In the genomic region with DNA sequence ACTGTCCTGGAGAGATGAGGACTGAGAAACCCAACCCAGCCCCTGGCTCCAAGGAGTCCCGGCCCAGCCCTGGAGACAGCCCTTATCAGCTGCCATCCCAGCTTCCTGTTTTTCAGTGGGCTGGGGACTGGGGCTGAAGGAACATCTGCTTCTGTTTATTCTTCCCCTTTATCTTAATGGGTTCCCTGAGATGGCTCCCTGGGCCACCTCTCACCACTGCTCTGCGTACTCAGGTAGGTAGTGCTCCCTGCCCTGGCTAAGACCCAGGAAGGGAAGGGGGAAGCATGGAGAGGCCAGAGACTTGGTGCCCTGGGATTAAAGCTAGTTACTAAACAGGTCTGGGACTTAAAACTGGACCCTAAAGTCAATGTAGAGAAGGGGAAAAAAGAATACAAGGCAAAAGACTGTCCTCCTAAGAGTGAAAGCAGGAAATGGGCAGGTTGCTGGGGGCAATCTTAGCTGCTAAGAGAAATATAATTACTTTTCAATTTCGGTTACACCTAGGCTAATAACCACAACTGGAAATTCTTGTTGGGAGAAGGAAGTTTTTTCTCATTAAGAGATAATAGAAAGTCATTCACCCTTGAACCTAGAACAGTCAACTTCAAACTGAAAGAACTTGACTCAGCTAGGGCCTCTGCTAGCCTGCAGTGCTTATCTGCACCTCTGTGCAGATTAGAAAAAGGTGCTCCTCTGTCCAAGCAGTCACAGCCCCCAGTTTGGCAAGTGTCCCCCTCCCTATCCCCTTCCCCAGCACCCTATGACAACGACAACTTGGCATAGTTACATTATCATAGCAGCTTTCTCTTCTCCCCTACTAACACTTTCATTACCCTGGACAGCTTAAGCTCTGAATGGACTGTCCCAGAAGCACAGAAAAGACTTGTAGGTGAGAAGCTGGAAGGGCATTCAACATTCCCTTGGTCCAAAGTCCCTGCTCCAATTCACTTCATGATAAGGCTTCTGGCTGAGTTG, we compare ENCODE assay signal across 8 cellular contexts.
DNase-seq lines count a peak whose midpoint lies in the region; ATAC-seq and TF ChIP-seq lines count a peak whose summit lies in the region.

No MANE protein-coding gene starts in this region.

- H3K36me3 Mint-ChIP-seq in activated naive CD8-positive, alpha-beta T cell treated with anti-CD3 and anti-CD28 coated beads for 36 hours, result no peaks in the 10 kb centered on the region
- H3K36me3 Mint-ChIP-seq in osteocyte (ENCODE audit: unreplicated experiment), result no peaks in the 10 kb centered on the region

- ATAC-seq in HG03442 (IDR thresholded peaks at IDR 0.05; ENCODE audit: unreplicated experiment) (peak; percentile 60), psoas muscle (no peak)

- DNase-seq in NCI-H2081 (lab: John Stamatoyannopoulos, UW) (peak; percentile 45 to 58), NCI-H2081 treated with DMSO at 0.1 percent for 48 hours (lab: John Stamatoyannopoulos, UW) (no peak), posterior vena cava (ENCODE audit: low spot score) (peak; percentile 6), osteocyte (ENCODE audit: extremely low spot score, unreplicated experiment) (no peak), psoas muscle (no peak)
- no peak for DNase-seq in activated naive CD8-positive, alpha-beta T cell treated with anti-CD3 and anti-CD28 coated beads for 36 hours
- no peak for DNase-seq in NK-92 treated with Interleukin-12 subunit alpha and Interleukin-12 subunit beta, amount 100 ng/mL, for 24 hours (lab: John Stamatoyannopoulos, UW)

- H3K9me3 Mint-ChIP-seq in activated naive CD8-positive, alpha-beta T cell treated with anti-CD3 and anti-CD28 coated beads for 36 hours, result no peaks in the 10 kb centered on the region
- no peaks in the 10 kb centered on the region for H3K9me3 Mint-ChIP-seq in osteocyte (ENCODE audit: unreplicated experiment)

- H3K9me3 ChIP-seq in psoas muscle, result no peaks in the 10 kb centered on the region

- no peaks in the 10 kb centered on the region for H3K27me3 Mint-ChIP-seq in activated naive CD8-positive, alpha-beta T cell treated with anti-CD3 and anti-CD28 coated beads for 36 hours
- peaks cover 12% of the 10 kb centered on the region for H3K27me3 Mint-ChIP-seq in osteocyte (ENCODE audit: unreplicated experiment)

- H3K27ac ChIP-seq in psoas muscle, result no peak overlapping the region

- no peaks in the 10 kb centered on the region for H3K4me1 ChIP-seq in psoas muscle

- H3K4me1 Mint-ChIP-seq in activated naive CD8-positive, alpha-beta T cell treated with anti-CD3 and anti-CD28 coated beads for 36 hours, result peaks cover 20% of the 10 kb centered on the region
- no peaks in the 10 kb centered on the region for H3K4me1 Mint-ChIP-seq in osteocyte (ENCODE audit: unreplicated experiment)

- intact Hi-C loops in posterior vena cava (cut with DNase I) (no loop called here), psoas muscle (cut with DNase I) (no loop called here)

- peak overlapping the region; percentile 54 for H3K27ac Mint-ChIP-seq in activated naive CD8-positive, alpha-beta T cell treated with anti-CD3 and anti-CD28 coated beads for 36 hours
- H3K27ac Mint-ChIP-seq in osteocyte (ENCODE audit: unreplicated experiment), result no peak overlapping the region

- WGBS in psoas muscle, 3 donors, result 45 to 57% (median 51%) methylated on average over 4 of the region's 4 CpGs

- H3K36me3 ChIP-seq in psoas muscle (ENCODE audit: insufficient read depth in 1 of 2, low read depth in 1 of 2), result no peaks in the 10 kb centered on the region

- H3K4me3 ChIP-seq in psoas muscle, result no peak overlapping the region

- H3K27me3 ChIP-seq in psoas muscle (ENCODE audit: insufficient read depth in 3 of 3, low read length in 2 of 3), result no peaks in the 10 kb centered on the region

- TF ChIP-seq CTCF in osteocyte (IDR thresholded peaks at IDR 0.05), result no peak
- no peak for TF ChIP-seq CTCF in psoas muscle (IDR thresholded peaks at IDR 0.05)

- H3K4me3 Mint-ChIP-seq in activated naive CD8-positive, alpha-beta T cell treated with anti-CD3 and anti-CD28 coated beads for 36 hours, result no peak overlapping the region
- H3K4me3 Mint-ChIP-seq in osteocyte (ENCODE audit: unreplicated experiment), result no peak overlapping the region

Comparison
In these comparisons a context has a peak if more than half of its experiments do, and no peak if none do; other contexts are left out.
1. DNase-seq: peak in NCI-H2081 (2 of 2) and posterior vena cava (single experiment); none in NCI-H2081 treated with DMSO at 0.1 percent for 48 hours (single experiment), activated naive CD8-positive, alpha-beta T cell treated with anti-CD3 and anti-CD28 coated beads for 36 hours (single experiment), osteocyte (single experiment), psoas muscle (0 of 2) and NK-92 treated with Interleukin-12 subunit alpha and Interleukin-12 subunit beta, amount 100 ng/mL, for 24 hours (single experiment).